In genomic region chr7:158190756-158191155, GRCh38 we compare ENCODE assay signal across 6 cellular contexts.
"Had no signal": no experiment of that assay in that cellular context is flagged by ENCODE, and none has a peak within 500 bp of the region (broad histone marks: within the 10 kb centered on the region; RNA-seq: fewer than 3 reads in every experiment).

No MANE protein-coding gene starts in this region.

- ATAC-seq: GM23338, HepG2 had no signal

- H3K4me3 ChIP-seq: GM23338 had no signal

- H2AFZ ChIP-seq: GM23338 had no signal

- H3K36me3 Mint-ChIP-seq: IgD-negative memory B cell had no signal

- H3K4me1 Mint-ChIP-seq: GM23338 had no signal

- H3K4me3 Mint-ChIP-seq: GM23338, IgD-negative memory B cell had no signal

- H3K27me3 Mint-ChIP-seq: IgD-negative memory B cell had no signal

- FAIRE-seq: HepG2 had no signal

- H3K27ac Mint-ChIP-seq: GM23338, IgD-negative memory B cell had no signal

- H3K4me2 ChIP-seq: GM23338 had no signal

- H3K27ac ChIP-seq: HL-60 had no signal

- DNase-seq: H7, HCEC 1CT had no signal
